1 cellular context compared by ENCODE assay signal in genomic region chr6:57432162-57432561, GRCh38.
TF ChIP-seq lines count a peak whose summit lies in the region.

No MANE protein-coding gene starts in this region.

TF ChIP-seq in A549, 52 proteins besides CTCF, POLR2A, EP300 and RAD21 (continued from another document):
- TF ChIP-seq BCL3 (IDR thresholded peaks at IDR 0.05) (no peak), HOXB13 (CRISPR knock-in tag; IDR thresholded peaks at IDR 0.05; ENCODE audit: low read depth) (no peak), GATA3 (IDR thresholded peaks at IDR 0.05; ENCODE audit: borderline replicate concordance) (no peak), RNF2 (IDR thresholded peaks at IDR 0.05; ENCODE audit: borderline replicate concordance, low read depth) (no peak), HOXA7 (CRISPR knock-in tag; IDR thresholded peaks at IDR 0.05) (no peak), HEYL (CRISPR knock-in tag; IDR thresholded peaks at IDR 0.05) (no peak), RFX5 (IDR thresholded peaks at IDR 0.05) (no peak), RARB (CRISPR knock-in tag; IDR thresholded peaks at IDR 0.05) (no peak), E2F6 (IDR thresholded peaks at IDR 0.05; ENCODE audit: borderline replicate concordance, low read depth) (no peak), MAX (IDR thresholded peaks at IDR 0.05) (no peak), JUN (IDR thresholded peaks at IDR 0.05) (no peak), TP53 (CRISPR knock-in tag; IDR thresholded peaks at IDR 0.05) (no peak), FOXS1 (CRISPR knock-in tag; IDR thresholded peaks at IDR 0.05) (no peak), FOSL2 (IDR thresholded peaks at IDR 0.05) (no peak), FOSL2 (CRISPR knock-in tag; IDR thresholded peaks at IDR 0.05) (no peak), ZSCAN20 (CRISPR knock-in tag; IDR thresholded peaks at IDR 0.05) (no peak), ZNF302 (CRISPR knock-in tag; IDR thresholded peaks at IDR 0.05) (no peak)
